Comparison of ENCODE assay signal across 31 cellular contexts in the genomic region with DNA sequence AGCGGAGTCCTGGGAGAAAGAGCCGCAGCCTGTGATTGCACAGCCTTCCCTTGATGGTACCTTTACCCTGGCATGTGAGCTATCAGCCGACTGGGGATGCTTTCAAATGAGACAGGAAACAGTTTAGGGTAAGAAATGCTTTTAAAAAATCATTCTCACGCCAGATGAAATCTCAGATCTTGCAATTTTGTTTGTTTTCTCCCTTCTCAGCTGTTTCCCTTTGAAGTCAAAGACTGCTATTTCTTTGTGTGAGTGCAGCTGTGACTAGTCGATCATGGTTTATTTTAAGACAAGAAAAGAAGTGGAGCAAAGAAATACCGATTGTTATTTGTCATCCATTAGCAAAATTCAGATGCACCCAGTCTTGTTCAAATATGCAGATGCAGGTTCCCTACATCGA.
"Had no signal": no experiment of that assay in that cellular context is flagged by ENCODE, and none has a peak within 500 bp of the region (broad histone marks: within the 10 kb centered on the region; RNA-seq: fewer than 3 reads in every experiment).

No MANE protein-coding gene starts in this region.

- ATAC-seq: activated CD4-positive, CD25-positive, alpha-beta regulatory T cell treated with anti-CD3 and anti-CD28 coated beads, Interleukin-2, amount 50 U/mL, for 24 hours; gastrocnemius medialis; left ventricle myocardium superior; mucosa of descending colon; stimulated activated effector memory CD8-positive, alpha-beta T cell treated with anti-CD3 and anti-CD28 coated beads, Interleukin-12 subunit alpha, Interleukin-12 subunit beta, amount 100 ng/mL, for 72 hours; T-helper 17 cell had no signal

- H3K9me3 Mint-ChIP-seq: activated naive CD4-positive, alpha-beta T cell treated with anti-CD3 and anti-CD28 coated beads for 36 hours; activated naive CD8-positive, alpha-beta T cell treated with anti-CD3 and anti-CD28 coated beads for 36 hours; activated T-helper 1 cell treated with anti-CD3 and anti-CD28 coated beads, Interleukin-12 subunit alpha, Interleukin-12 subunit beta, Interleukin-2, Interleukin-4 antibody, amounts not matched to agents 30 ng/mL and 10 ng/mL and 1 ng/mL, durations not matched to agents 14 hours and 24 hours and 36 hours; stimulated activated effector memory CD8-positive, alpha-beta T cell treated with anti-CD3 and anti-CD28 coated beads, Interleukin-12 subunit alpha, Interleukin-12 subunit beta, amount 100 ng/mL, for 72 hours; stimulated activated naive CD8-positive, alpha-beta T cell treated with anti-CD3 and anti-CD28 coated beads, Interleukin-15, Interleukin-2, amounts not matched to agents 100 ng/mL and 50 ng/mL, for 24 hours had no signal

- H3K4me3 Mint-ChIP-seq: activated naive CD4-positive, alpha-beta T cell treated with anti-CD3 and anti-CD28 coated beads for 36 hours; activated naive CD8-positive, alpha-beta T cell treated with anti-CD3 and anti-CD28 coated beads for 36 hours; activated T-helper 1 cell treated with anti-CD3 and anti-CD28 coated beads, Interleukin-12 subunit alpha, Interleukin-12 subunit beta, Interleukin-2, Interleukin-4 antibody, amounts not matched to agents 30 ng/mL and 10 ng/mL and 1 ng/mL, durations not matched to agents 14 hours and 24 hours and 36 hours; naive B cell; stimulated activated effector memory CD8-positive, alpha-beta T cell treated with anti-CD3 and anti-CD28 coated beads, Interleukin-12 subunit alpha, Interleukin-12 subunit beta, amount 100 ng/mL, for 72 hours; stimulated activated naive CD8-positive, alpha-beta T cell treated with anti-CD3 and anti-CD28 coated beads, Interleukin-15, Interleukin-2, amounts not matched to agents 100 ng/mL and 50 ng/mL, for 24 hours; T-helper 17 cell; type B pancreatic cell had no signal

- FAIRE-seq: bronchial epithelial cell, islet of Langerhans had no signal

- H3K4me1 Mint-ChIP-seq: activated naive CD8-positive, alpha-beta T cell treated with anti-CD3 and anti-CD28 coated beads for 36 hours; naive B cell; stimulated activated effector memory CD8-positive, alpha-beta T cell treated with anti-CD3 and anti-CD28 coated beads, Interleukin-12 subunit alpha, Interleukin-12 subunit beta, amount 100 ng/mL, for 72 hours; T-helper 17 cell had no signal

- H3K27ac Mint-ChIP-seq: activated naive CD4-positive, alpha-beta T cell treated with anti-CD3 and anti-CD28 coated beads for 36 hours; activated naive CD8-positive, alpha-beta T cell treated with anti-CD3 and anti-CD28 coated beads for 36 hours; activated T-helper 1 cell treated with anti-CD3 and anti-CD28 coated beads, Interleukin-12 subunit alpha, Interleukin-12 subunit beta, Interleukin-2, Interleukin-4 antibody, amounts not matched to agents 30 ng/mL and 10 ng/mL and 1 ng/mL, durations not matched to agents 14 hours and 24 hours and 36 hours; stimulated activated effector memory CD8-positive, alpha-beta T cell treated with anti-CD3 and anti-CD28 coated beads, Interleukin-12 subunit alpha, Interleukin-12 subunit beta, amount 100 ng/mL, for 72 hours; stimulated activated naive CD8-positive, alpha-beta T cell treated with anti-CD3 and anti-CD28 coated beads, Interleukin-15, Interleukin-2, amounts not matched to agents 100 ng/mL and 50 ng/mL, for 24 hours; T-helper 17 cell; type B pancreatic cell had no signal

- H3K9me3 ChIP-seq: ascending aorta, colonic mucosa, gastrocnemius medialis, right atrium auricular region, uterus had no signal

- DNase-seq: activated CD4-positive, alpha-beta T cell treated with anti-CD3 and anti-CD28 coated beads for 48 hours; activated CD4-positive, alpha-beta T cell treated with anti-CD3 and anti-CD28 coated beads, Interleukin-2, amount 50 U/mL, for 48 hours; activated CD8-positive, alpha-beta memory T cell treated with anti-CD3 and anti-CD28 coated beads, Interleukin-2, amount 50 U/mL, for 4 hours; activated effector memory CD4-positive, alpha-beta T cell treated with anti-CD3 and anti-CD28 coated beads, Interleukin-2, amount 50 U/mL, for 16 hours; activated naive CD4-positive, alpha-beta T cell treated with anti-CD3 and anti-CD28 coated beads for 36 hours; activated naive CD8-positive, alpha-beta T cell treated with anti-CD3 and anti-CD28 coated beads for 36 hours; activated T-cell treated with anti-CD3 and anti-CD28 coated beads, Interleukin-2, amount 50 U/mL, for 1 hour; colonic mucosa; dorsolateral prefrontal cortex; effector memory CD4-positive, alpha-beta T cell; gastrocnemius medialis; glutamatergic neuron; left ventricle myocardium superior; mucosa of descending colon; naive B cell; stimulated activated CD4-positive, alpha-beta T cell treated with anti-CD3 and anti-CD28 coated beads, Interleukin-4, amount 100 ng/mL, for 24 hours; substantia nigra; T-helper 17 cell; T1000; uterus; WERI-Rb-1 had no signal

- H3K4me3 ChIP-seq: ascending aorta, colonic mucosa, gastrocnemius medialis, mucosa of descending colon, right atrium auricular region, skin epidermis, uterus had no signal

- H3K4me1 ChIP-seq: ascending aorta, colonic mucosa, gastrocnemius medialis, right atrium auricular region, uterus had no signal

- H3K36me3 ChIP-seq: ascending aorta, colonic mucosa, gastrocnemius medialis, right atrium auricular region, uterus, WERI-Rb-1 had no signal

- H3K27me3 Mint-ChIP-seq: activated naive CD8-positive, alpha-beta T cell treated with anti-CD3 and anti-CD28 coated beads for 36 hours had no signal

- H3K36me3 Mint-ChIP-seq: activated naive CD8-positive, alpha-beta T cell treated with anti-CD3 and anti-CD28 coated beads for 36 hours; naive B cell; stimulated activated effector memory CD8-positive, alpha-beta T cell treated with anti-CD3 and anti-CD28 coated beads, Interleukin-12 subunit alpha, Interleukin-12 subunit beta, amount 100 ng/mL, for 72 hours had no signal

- H3K27ac ChIP-seq: ascending aorta, colonic mucosa, gastrocnemius medialis, right atrium auricular region, uterus, WERI-Rb-1 had no signal

- H3K27me3 ChIP-seq: ascending aorta, colonic mucosa, dorsolateral prefrontal cortex, gastrocnemius medialis, right atrium auricular region, uterus had no signal
